Comparison of ENCODE assay signal across 9 cellular contexts in genomic region chr6:133241088-133241900, GRCh38. TPM values are rescaled to one million over a fixed set of nuclear protein-coding genes. Genes with fewer than 3 reads are reported as not detected.
DNase-seq lines count a peak whose midpoint lies in the region; ATAC-seq and TF ChIP-seq lines count a peak whose summit lies in the region.
"Had no signal": no experiment of that assay in that cellular context is flagged by ENCODE, and none has a peak within 500 bp of the region (broad histone marks: within the 10 kb centered on the region; RNA-seq: fewer than 3 reads in every experiment).

TSS of gene EYA4 (plus strand) at chr6:133241357. CDS start at chr6:133274781, 33,424 bp downstream.

- H3K27ac ChIP-seq in liver (ENCODE audit: low read depth in 1 of 2, low read length in 2 of 2) = no peak within 1 kb of the TSS
- no peak within 1 kb of the TSS for H3K27ac ChIP-seq in transverse colon

- H3K9ac ChIP-seq in liver (ENCODE audit: low read depth in 1 of 2, low read length in 2 of 2) = no peak within 1 kb of the TSS

- DNase-seq in AG20443 (ENCODE audit: low spot score) = peak; percentile 32
- DNase-seq in LHCN-M2 (ENCODE audit: low read depth) = peak; percentile 73
- peak; percentile 47 for DNase-seq in dedifferentiated amniotic fluid mesenchymal stem cell (ENCODE audit: extremely low spot score)
- no peak for DNase-seq in transverse colon
- DNase-seq in NCI-H1436 (lab: John Stamatoyannopoulos, UW) = no peak

- TF ChIP-seq CTCF in liver (IDR thresholded peaks at IDR 0.05; ENCODE audit: low read depth, low read length, missing input control) = no peak
- TF ChIP-seq CTCF in transverse colon (IDR thresholded peaks at IDR 0.05) = no peak

- intact Hi-C loops in transverse colon (cut with DNase I; ENCODE audit: low total_unique reads) = no loop called here

- H3K36me3 ChIP-seq in liver (ENCODE audit: control insufficient read depth in 4 of 4, insufficient read depth in 3 of 4, low read depth in 1 of 4, low read length in 3 of 4) = no peaks in the 10 kb centered on the region
- no peaks in the 10 kb centered on the region for H3K36me3 ChIP-seq in transverse colon
- H3K36me3 ChIP-seq: adrenal gland had no signal

- WGBS in liver = 3% methylated on average over 84 of the region's 84 CpGs
- 3 to 10% methylated on average over 6 to 62 of the region's 84 CpGs for WGBS in transverse colon (ENCODE audit: low coverage in 1 of 2), 2 donors

- in situ Hi-C loops in transverse colon (cut with MboI; ENCODE audit: low pct_ligation_motif_present in 1 of 4, low pct_unique_long_range_greater_than_20kb in 1 of 4, low sequenced_read_pairs in 3 of 4) = no loop called here

- H3K4me3 ChIP-seq in liver (ENCODE audit: low read depth in 1 of 3, low read length in 3 of 3) = peak within 1 kb of the TSS in 2 of 3 donors; percentile 25 to 49
- peak within 1 kb of the TSS in 3 of 4 donors; percentile 26 to 43 (median 31) for H3K4me3 ChIP-seq in transverse colon

- H3K9me3 ChIP-seq in liver (ENCODE audit: control insufficient read depth in 4 of 4, low read length in 3 of 4) = peaks cover 0 to 3% (median 0%) of the 10 kb centered on the region in 4 donors
- H3K9me3 ChIP-seq in transverse colon = no peaks in the 10 kb centered on the region
- H3K9me3 ChIP-seq: adrenal gland had no signal

- TF ChIP-seq POLR2A in transverse colon (IDR thresholded peaks at IDR 0.05) = no peak

- no peak for TF ChIP-seq RAD21 in liver (IDR thresholded peaks at IDR 0.05)

- ATAC-seq in HG03469 (IDR thresholded peaks at IDR 0.05; ENCODE audit: unreplicated experiment) (no peak), GM18519 (IDR thresholded peaks at IDR 0.05; ENCODE audit: low FRiP score, unreplicated experiment) (no peak)

- H3K27me3 ChIP-seq in liver (ENCODE audit: control insufficient read depth in 4 of 4, insufficient read depth in 4 of 4, low read length in 3 of 4) = peaks cover 2 to 18% (median 14%) of the 10 kb centered on the region in 4 donors
- peaks cover 73% of the 10 kb centered on the region for H3K27me3 ChIP-seq in transverse colon

- H3K4me1 ChIP-seq in liver (ENCODE audit: control insufficient read depth in 4 of 4, insufficient read depth in 4 of 4, low read length in 3 of 4) = peaks cover 9 to 30% (median 26%) of the 10 kb centered on the region in 4 donors
- H3K4me1 ChIP-seq in transverse colon = peaks cover 0 to 24% (median 10%) of the 10 kb centered on the region in 4 donors

- TF ChIP-seq EP300 in transverse colon (IDR thresholded peaks at IDR 0.05; ENCODE audit: low read depth) = no peak

TF ChIP-seq in liver, 16 proteins besides CTCF, POLR2A, EP300 and RAD21:
- TF ChIP-seq NR2F2 (IDR thresholded peaks at IDR 0.05) = no peak
- TF ChIP-seq REST (IDR thresholded peaks at IDR 0.05) = no peak
- TF ChIP-seq RXRA (IDR thresholded peaks at IDR 0.05) = no peak
- no peak for TF ChIP-seq FOXA2 (IDR thresholded peaks at IDR 0.05)

RNA-seq across cellular contexts. Expression of gene EYA4, which starts in this region (rescaled TPM):
- total RNA-seq in LHCN-M2 (2014; rRNA removed) (12.1 and 13.0 TPM in 2 replicates), liver (under 1 TPM in 1 of 2 donors, not detected in 1; 0.50 TPM), transverse colon (under 1 TPM in 2 of 4 donors, not detected in 2; 0.27 to 0.64 TPM)
- polyA plus RNA-seq in LHCN-M2 (2012) = 2.1 TPM
- under 1 TPM in 1 of 2 donors, not detected in 1; 0.05 TPM for polyA plus RNA-seq in liver

Comparison
In these comparisons a context has a peak if more than half of its experiments do, and no peak if none do; other contexts are left out.
1. DNase-seq: peak in AG20443 (single experiment), LHCN-M2 (single experiment) and dedifferentiated amniotic fluid mesenchymal stem cell (single experiment); none in transverse colon (single experiment) and NCI-H1436 (single experiment).